In the genomic region with DNA sequence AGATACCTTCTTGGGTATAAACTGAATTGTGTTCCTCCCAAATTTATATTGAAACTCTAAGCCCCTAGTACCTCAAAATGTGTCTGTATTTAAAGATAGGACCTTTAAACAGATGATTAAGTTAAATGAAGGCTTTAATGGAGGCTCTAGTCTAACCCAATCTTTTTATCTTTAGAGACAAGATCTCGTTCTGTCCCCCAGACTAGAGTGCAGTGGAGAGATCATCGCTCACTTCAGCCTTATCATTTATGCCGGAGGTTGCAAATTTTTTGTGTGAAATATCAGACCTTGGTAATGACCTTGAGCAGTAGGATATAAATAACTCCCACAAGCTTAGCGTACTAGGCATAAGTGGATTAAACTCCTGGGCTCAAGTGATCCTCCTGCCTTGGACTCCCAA, we compare ENCODE assay signal across 24 cellular contexts.
"Had no signal": no experiment of that assay in that cellular context is flagged by ENCODE, and none has a peak within 500 bp of the region (broad histone marks: within the 10 kb centered on the region; RNA-seq: fewer than 3 reads in every experiment).

No MANE protein-coding gene starts in this region.

- H3K79me2 ChIP-seq: hepatocyte, parathyroid adenoma had no signal

- H2AFZ ChIP-seq: hepatocyte, neural progenitor cell, parathyroid adenoma had no signal

- H3K36me3 ChIP-seq: left ventricle myocardium inferior, lower lobe of right lung, neural progenitor cell, prostate gland, tibial nerve had no signal

- H3K27me3 ChIP-seq: hepatocyte, neural progenitor cell, testis, tibial nerve had no signal

- H3K4me3 ChIP-seq: coronary artery, hepatocyte, left ventricle myocardium inferior, lower lobe of right lung, neural progenitor cell, prostate gland, testis, tibial nerve had no signal

- DNase-seq: effector CD4-positive, alpha-beta T cell; endodermal cell; erythroblast; foreskin melanocyte; head of caudate nucleus; kidney; left cardiac atrium; left ventricle myocardium inferior; lower lobe of right lung; midbrain; nucleus accumbens; stimulated activated CD4-positive, alpha-beta T cell treated with anti-CD3 and anti-CD28 coated beads, Interleukin-2, amount 100 ng/mL, for 24 hours; stimulated activated CD4-positive, alpha-beta T cell treated with anti-CD3 and anti-CD28 coated beads, Interleukin-4, amount 100 ng/mL, for 4 hours; stimulated activated naive B cell treated with anti-CD40 and anti-IgM and Interleukin-4, amounts not matched to agents 10 μg/mL and 1 μg/mL and 100 μg/mL, for 72 hours; stimulated activated naive CD8-positive, alpha-beta T cell treated with anti-CD3 and anti-CD28 coated beads, Interleukin-15, amount 100 ng/mL, for 72 hours; testis had no signal

- H3K4me1 ChIP-seq: left ventricle myocardium inferior, neural progenitor cell, parathyroid adenoma, prostate gland had no signal

- H3K9me3 ChIP-seq: lower lobe of right lung, prostate gland, testis had no signal

- H3K27ac ChIP-seq: hepatocyte, left ventricle myocardium inferior, lower lobe of right lung, neural progenitor cell, parathyroid adenoma, prostate gland had no signal

- H3K4me2 ChIP-seq: hepatocyte, neural progenitor cell had no signal

- ATAC-seq: left cardiac atrium; lower lobe of right lung; natural killer cell treated with Interleukin-12 subunit alpha and Interleukin-12 subunit beta and Interleukin-15 and Interleukin-18, amount 100 ng/mL, for 72 hours; sciatic nerve; stimulated activated naive B cell treated with anti-CD40 and anti-IgM and Interleukin-4, amounts not matched to agents 10 μg/mL and 1 μg/mL and 100 μg/mL, for 72 hours had no signal
